ENCODE assay signal across 8 cellular contexts in the genomic region with DNA sequence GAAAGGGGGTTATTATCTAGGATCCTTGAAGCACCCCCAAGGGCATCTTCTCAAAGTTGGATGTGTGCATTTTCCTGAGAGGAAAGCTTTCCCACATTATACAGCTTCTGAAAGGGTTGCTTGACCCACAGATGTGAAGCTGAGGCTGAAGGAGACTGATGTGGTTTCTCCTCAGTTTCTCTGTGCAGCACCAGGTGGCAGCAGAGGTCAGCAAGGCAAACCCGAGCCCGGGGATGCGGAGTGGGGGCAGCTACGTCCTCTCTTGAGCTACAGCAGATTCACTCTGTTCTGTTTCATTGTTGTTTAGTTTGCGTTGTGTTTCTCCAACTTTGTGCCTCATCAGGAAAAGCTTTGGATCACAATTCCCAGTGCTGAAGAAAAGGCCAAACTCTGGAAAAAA.
DNase-seq lines count a peak whose midpoint lies in the region; ATAC-seq, FAIRE-seq and TF ChIP-seq lines count a peak whose summit lies in the region.
"Not testable (repeated sequence)": the region's sequence is repeated elsewhere in the genome, so short reads cannot be mapped to it uniquely, and the experiment has no call there.

No MANE protein-coding gene starts in this region.

- in situ Hi-C loops in GM13977 (cut with MboI; ENCODE audit: low pct_unique_long_range_greater_than_20kb, low sequenced_read_pairs, unreplicated experiment), result not testable (repeated sequence)

- POLR2A ChIA-PET in RWPE1 (lab: Yijun Ruan, JAX; ENCODE audit: low non-redundant PET), result not testable (repeated sequence)

- not testable (repeated sequence) for H3K36me3 ChIP-seq in bronchial epithelial cell (ENCODE audit: control insufficient read depth, insufficient read depth, low read length)

- H3K9me3 Mint-ChIP-seq in natural killer cell, result not testable (repeated sequence)

- intact Hi-C loops in cardiac septum (cut with DNase I); natural killer cell (cut with micrococcal nuclease): not testable (repeated sequence)

- H3K4me3 Mint-ChIP-seq in natural killer cell, result not testable (repeated sequence)

- not testable (repeated sequence) for ATAC-seq in natural killer cell

- not testable (repeated sequence) for H3K27ac Mint-ChIP-seq in natural killer cell

- H3K4me1 Mint-ChIP-seq in natural killer cell, result not testable (repeated sequence)

- not testable (repeated sequence) for H3K27me3 ChIP-seq in bronchial epithelial cell (ENCODE audit: control insufficient read depth, insufficient read depth, low read length)

- not testable (repeated sequence) for H3K27ac ChIP-seq in 22Rv1, RWPE1

- H3K36me3 Mint-ChIP-seq in natural killer cell, result not testable (repeated sequence)

- not testable (repeated sequence) for H3K4me3 ChIP-seq in bronchial epithelial cell (ENCODE audit: low read depth, low read length)

- not testable (repeated sequence) for DNase-seq in GM13977 (ENCODE audit: low spot score); RWPE1 (ENCODE audit: low spot score)
- DNase-seq in activated CD8-positive, alpha-beta memory T cell treated with anti-CD3 and anti-CD28 coated beads, Interleukin-2, amount 50 U/mL, for 4 hours, result peak; percentile 63
- DNase-seq in bronchial epithelial cell (ENCODE audit: low read depth), result peak; percentile 53
- DNase-seq in cardiac septum (ENCODE audit: low spot score), result peak; percentile 90
- peak; percentile 48 for DNase-seq in natural killer cell
- peak; percentile 58 to 64 for DNase-seq in stimulated activated CD4-positive, alpha-beta T cell treated with anti-CD3 and anti-CD28 coated beads, Interleukin-2, amount 100 ng/mL, for 48 hours

- CTCF ChIA-PET in RWPE1 (lab: Yijun Ruan, JAX), result not testable (repeated sequence)

- FAIRE-seq in bronchial epithelial cell (lab: Jason Lieb, UNC), result not testable (repeated sequence)

- not testable (repeated sequence) for H3K27me3 Mint-ChIP-seq in natural killer cell (ENCODE audit: low read depth in 2 of 2)

- peak; percentile 62 for TF ChIP-seq CTCF in 22Rv1 (IDR thresholded peaks at IDR 0.05)
- TF ChIP-seq CTCF in GM13977 (IDR thresholded peaks at IDR 0.05; ENCODE audit: extremely low read depth, insufficient read depth, missing control alignments), result peak; percentile 67
- TF ChIP-seq CTCF in RWPE1 (conservative IDR thresholded peaks at IDR 0.05; ENCODE audit: low read depth), result peak; percentile 63
- peak; percentile 53 for TF ChIP-seq CTCF in bronchial epithelial cell (IDR thresholded peaks at IDR 0.05; ENCODE audit: insufficient read depth, low read length, severe bottlenecking)
- peak; percentile 10 for TF ChIP-seq CTCF in natural killer cell (IDR thresholded peaks at IDR 0.05)

Comparison
In these comparisons a context has a peak if more than half of its experiments do, and no peak if none do; other contexts are left out.
1. CTCF ChIP-seq: peak in every context shown above with its lines; median percentile 67 in GM13977; 63 in RWPE1; 62 in 22Rv1; 53 in bronchial epithelial cell; 10 in natural killer cell.